Comparison of ENCODE assay signal across 11 cellular contexts in genomic region chr5:173671121-173671949, GRCh38. TPM values are rescaled to one million over a fixed set of nuclear protein-coding genes. Genes with fewer than 3 reads are reported as not detected.
A peak's percentile ranks its signal among the peaks of the same experiment; 100 is the strongest.
DNase-seq lines count a peak whose midpoint lies in the region; ATAC-seq, FAIRE-seq and TF ChIP-seq lines count a peak whose summit lies in the region.
"Had no signal": no experiment of that assay in that cellular context is flagged by ENCODE, and none has a peak within 500 bp of the region (broad histone marks: within the 10 kb centered on the region; RNA-seq: fewer than 3 reads in every experiment).

No MANE protein-coding gene starts in this region.

- no peak overlapping the region for H3K27ac Mint-ChIP-seq in HFFc6
- H3K27ac Mint-ChIP-seq: activated CD8-positive, alpha-beta T cell treated with anti-CD3 and anti-CD28 coated beads for 36 hours had no signal

- TSS peak; percentile 62 for BruUV-seq in HepG2 (replicated peaks; lab: Mats Ljungman, UMichigan)

- H3K27ac ChIP-seq in coronary artery (peak overlapping the region; percentile 47 to 74), HepG2 (ENCODE audit: extremely low read length, insufficient read depth, low read length) (no peak overlapping the region)

- H2AFZ ChIP-seq in HepG2 (ENCODE audit: low read length): peak overlapping the region; percentile 55

- TF ChIP-seq RAD21 in HepG2 (CRISPR knock-in tag; IDR thresholded peaks at IDR 0.05): no peak

- peaks cover 22% of the 10 kb centered on the region for H3K4me1 Mint-ChIP-seq in HFFc6 (ENCODE audit: low read depth)

- TF ChIP-seq POLR2A in HepG2 (IDR thresholded peaks at IDR 0.05; ENCODE audit: insufficient read depth in 1 of 2, low read depth in 2 of 2, low read length in 2 of 2) (no peak), GM18505 (IDR thresholded peaks at IDR 0.05; ENCODE audit: borderline replicate concordance, extremely low read depth, insufficient read depth, insufficient read length) (no peak)

- no peak overlapping the region for H3K9ac ChIP-seq in HepG2 (ENCODE audit: insufficient read depth, low read depth, low read length)

- H3K36me3 Mint-ChIP-seq in HFFc6 (ENCODE audit: low read depth): no peaks in the 10 kb centered on the region

- in situ Hi-C loops in HepG2 (cut with HindIII; ENCODE audit: extremely low pct_ligation_motif_present, low pct_unique_long_range_greater_than_20kb): no loop called here

- H3K36me3 ChIP-seq in HepG2 (replicated peaks in 1 of 2; ENCODE audit: control insufficient read depth in 1 of 2, insufficient read depth in 2 of 2, low read length in 2 of 2): no peaks in the 10 kb centered on the region

- POLR2A ChIA-PET in HepG2 (lab: Yijun Ruan, JAX): interaction anchor here (0.8 to 1.7 kb wide), 7 partner anchors 15 to 155 kb away, joined by 3 to 6 read pairs (median 4); no protein-coding TSS in a partner anchor

- no peaks in the 10 kb centered on the region for H4K20me1 ChIP-seq in HepG2 (ENCODE audit: insufficient read depth, low read length)

- peaks cover 18% of the 10 kb centered on the region for H3K27me3 Mint-ChIP-seq in HFFc6 (ENCODE audit: insufficient read depth)

- peak in 1 of 2 experiments; percentile 41; a peak in 2 of 4 replicates for TF ChIP-seq EP300 in HepG2 (IDR thresholded peaks at IDR 0.05; ENCODE audit: low read depth in 2 of 2, low read length in 2 of 2)
- TF ChIP-seq EP300 in HepG2 (CRISPR knock-in tag; IDR thresholded peaks at IDR 0.05; ENCODE audit: borderline replicate concordance): peak; percentile 10; the same call in 1 of the 2 replicates

- intact Hi-C loops in HepG2 (cut with micrococcal nuclease; ENCODE audit: unreplicated experiment): loop anchor here (5.0 kb wide), 1 partner anchor 49 kb away; no protein-coding TSS in a partner anchor

- H3K9me3 ChIP-seq in HepG2 (ENCODE audit: low read length): peaks cover 14% of the 10 kb centered on the region; the same call in 1 of the 2 replicates

- peak overlapping the region; percentile 54; the same call in 1 of the 2 replicates for H3K4me3 Mint-ChIP-seq in HFFc6
- H3K4me3 Mint-ChIP-seq: activated CD8-positive, alpha-beta T cell treated with anti-CD3 and anti-CD28 coated beads for 36 hours had no signal

- TF ChIP-seq CTCF in HFFc6 (IDR thresholded peaks at IDR 0.05) (no peak), coronary artery (IDR thresholded peaks at IDR 0.05) (no peak), HepG2 (CRISPR knock-in tag; IDR thresholded peaks at IDR 0.05) (no peak)

- H3K4me2 ChIP-seq in HepG2 (ENCODE audit: low read depth, low read length): peak overlapping the region; percentile 61

- peak; percentile 80 for ATAC-seq in HepG2
- no peak for ATAC-seq in HG03025 (IDR thresholded peaks at IDR 0.05; ENCODE audit: low FRiP score, unreplicated experiment)
- ATAC-seq in GM18505 (IDR thresholded peaks at IDR 0.05; ENCODE audit: unreplicated experiment): no peak
- ATAC-seq: activated CD8-positive, alpha-beta T cell treated with anti-CD3 and anti-CD28 coated beads for 36 hours had no signal

- WGBS in HepG2 (ENCODE audit: low lambda C conversion rate): 41% methylated on average over 11 of the region's 16 CpGs

- peak overlapping the region; percentile 62 for H3K4me3 ChIP-seq in coronary artery
- H3K4me3 ChIP-seq in HepG2 (replicated peaks in 1 of 3; ENCODE audit: insufficient read depth in 1 of 3, low read depth in 2 of 3, low read length in 3 of 3): no peak overlapping the region

- H3K27me3 ChIP-seq in HepG2 (ENCODE audit: control insufficient read depth in 1 of 2, insufficient read depth in 2 of 2, low read length in 2 of 2): no peaks in the 10 kb centered on the region

- CTCF ChIA-PET in HepG2 (lab: Yijun Ruan, JAX; ENCODE audit: low intra/inter-chr PET ratio, low total read pairs): no interaction called here

- H3K79me2 ChIP-seq in HepG2 (ENCODE audit: insufficient read depth, low read length): no peaks in the 10 kb centered on the region

- H3K9me3 Mint-ChIP-seq in HFFc6: no peaks in the 10 kb centered on the region; the same call in 1 of the 2 replicates

- FAIRE-seq in HepG2 (lab: Jason Lieb, UNC): no peak

- peaks cover 43% of the 10 kb centered on the region for H3K4me1 ChIP-seq in HepG2 (ENCODE audit: insufficient read depth, low read length)

- peak; percentile 4 for DNase-seq in HFFc6
- peak; percentile 89 for DNase-seq in coronary artery (ENCODE audit: low spot score)
- DNase-seq in HepG2 (ENCODE audit: low spot score): peak; percentile 60
- DNase-seq in stimulated activated CD8-positive, alpha-beta memory T cell treated with anti-CD3 and anti-CD28 coated beads, Interleukin-4, amount 100 ng/mL, for 48 hours: peak; percentile 27
- DNase-seq in epidermal melanocyte (ENCODE audit: insufficient read length, low spot score): no peak
- DNase-seq in H4 (ENCODE audit: low spot score): no peak
- DNase-seq: activated CD8-positive, alpha-beta T cell treated with anti-CD3 and anti-CD28 coated beads for 36 hours; cortex of kidney; DMS79 treated with DMSO at 0.1 percent for 48 hours had no signal

TF ChIP-seq in HepG2, 621 proteins besides CTCF, POLR2A, EP300 and RAD21 (continues in another document):
- no peak for TF ChIP-seq RNF2 (conservative IDR thresholded peaks at IDR 0.05; ENCODE audit: low read depth)
- TF ChIP-seq SNRNP70 (IDR thresholded peaks at IDR 0.05; ENCODE audit: low read depth, low read length): no peak
- TF ChIP-seq NFIC (IDR thresholded peaks at IDR 0.05; ENCODE audit: low read length): no peak
- no peak for TF ChIP-seq U2AF1 (optimal IDR thresholded peaks at IDR 0.05; ENCODE audit: low read depth, low read length)
- TF ChIP-seq TCF12 (IDR thresholded peaks at IDR 0.05): no peak
- TF ChIP-seq TCF12 (CRISPR knock-in tag; IDR thresholded peaks at IDR 0.05): no peak
- no peak for TF ChIP-seq BRCA1 (CRISPR knock-in tag; IDR thresholded peaks at IDR 0.05)
- TF ChIP-seq ZNF362 (CRISPR knock-in tag; IDR thresholded peaks at IDR 0.05; ENCODE audit: borderline replicate concordance): no peak
- no peak for TF ChIP-seq ZNF260 (CRISPR knock-in tag; IDR thresholded peaks at IDR 0.05; ENCODE audit: borderline replicate concordance, low read depth)
- no peak for TF ChIP-seq ZNF317 (CRISPR knock-in tag; IDR thresholded peaks at IDR 0.05)
- TF ChIP-seq TEAD3 (CRISPR knock-in tag; optimal IDR thresholded peaks at IDR 0.05; ENCODE audit: borderline replicate concordance): peak; percentile 24
- TF ChIP-seq ZNF709 (CRISPR knock-in tag; IDR thresholded peaks at IDR 0.05): no peak
- TF ChIP-seq MYC (CRISPR knock-in tag; IDR thresholded peaks at IDR 0.05; ENCODE audit: borderline replicate concordance): peak; percentile 50; the same call in 1 of the 2 replicates
- no peak for TF ChIP-seq CSRNP1 (CRISPR knock-in tag; IDR thresholded peaks at IDR 0.05)
- no peak for TF ChIP-seq ZNF337 (CRISPR knock-in tag; IDR thresholded peaks at IDR 0.05; ENCODE audit: borderline replicate concordance, low read depth)
- TF ChIP-seq EED (CRISPR knock-in tag; IDR thresholded peaks at IDR 0.05): no peak

RNA-seq across cellular contexts. Expression of gene BOD1, which starts 54.9 kb away (rescaled TPM):
- total RNA-seq in HFFc6 (2021; fragmentation: NEBNext Ultra II Directional; extraction: Animal tissue kit (Norgen Biotek cat#: 25700)): 10 to 100 TPM; 47.5 to 52.4 (median 50.9) TPM
- 103 and 107 TPM in 2 replicates for total RNA-seq in HepG2 (2016; rRNA removed; fragmentation: Illumina TruSeq; extraction: Trizol)
- 294 and 338 TPM in 2 replicates for total RNA-seq in HepG2 (2016; cell fraction: cytosol; rRNA removed; fragmentation: Illumina TruSeq; extraction: Trizol; ENCODE audit: low read depth)
- 97.4 and 104 TPM in 2 replicates for total RNA-seq in HepG2 (2016; cell fraction: insoluble cytoplasmic fraction; rRNA removed; fragmentation: Illumina TruSeq; extraction: Trizol)
- total RNA-seq in HepG2 (2016; cell fraction: membrane; rRNA removed; fragmentation: Illumina TruSeq; extraction: Trizol): 322 and 357 TPM in 2 replicates
- total RNA-seq in HepG2 (2016; cell fraction: nucleus; rRNA removed; fragmentation: Illumina TruSeq; extraction: Trizol): 52.9 and 56.3 TPM in 2 replicates
- polyA plus RNA-seq in HepG2 (2011; rRNA removed): 68.6 and 81.5 TPM in 2 replicates
- 64.4 and 81.3 TPM in 2 replicates for polyA plus RNA-seq in HepG2 (2011; cell fraction: cytosol; rRNA removed)
- polyA plus RNA-seq in HepG2 (2011; cell fraction: nucleus; rRNA removed): 46.1 and 59.4 TPM in 2 replicates
- polyA plus RNA-seq in HepG2 (2012): 97.1 and 100 TPM in 2 replicates
- polyA plus RNA-seq in HepG2 (2016; cell fraction: cytosol; fragmentation: Illumina TruSeq; extraction: Trizol; ENCODE audit: low read depth): 345 and 348 TPM in 2 replicates
- polyA plus RNA-seq in HepG2 (2016; cell fraction: insoluble cytoplasmic fraction; fragmentation: Illumina TruSeq; extraction: Trizol; ENCODE audit: low read depth): 95.3 and 104 TPM in 2 replicates
- 290 and 313 TPM in 2 replicates for polyA plus RNA-seq in HepG2 (2016; cell fraction: membrane; fragmentation: Illumina TruSeq; extraction: Trizol; ENCODE audit: low read depth)
- 82.4 and 85.5 TPM in 2 replicates for polyA plus RNA-seq in HepG2 (2016; cell fraction: nucleus; fragmentation: Illumina TruSeq; extraction: Trizol; ENCODE audit: insufficient read depth, low read depth)
- 36.5 and 45.8 TPM in 2 replicates for polyA minus RNA-seq in HepG2 (2011; rRNA and poly(A)+ RNA removed; ENCODE audit: low replicate concordance)
- 34.5 and 35.2 TPM in 2 replicates for polyA minus RNA-seq in HepG2 (2011; cell fraction: cytosol; rRNA and poly(A)+ RNA removed)
- 47.1 and 52.1 TPM in 2 replicates for polyA minus RNA-seq in HepG2 (2011; cell fraction: nucleus; rRNA and poly(A)+ RNA removed)
- 77.9 and 88.5 TPM in 2 replicates for total RNA-seq in H4 (2014; rRNA removed; shearing (Covaris generic))

Comparison
In these comparisons a context has a peak if more than half of its experiments do, and no peak if none do; other contexts are left out.
1. DNase-seq: peak in HFFc6 (single experiment), coronary artery (single experiment), HepG2 (single experiment) and stimulated activated CD8-positive, alpha-beta memory T cell treated with anti-CD3 and anti-CD28 coated beads, Interleukin-4, amount 100 ng/mL, for 48 hours (single experiment); none in epidermal melanocyte (single experiment) and H4 (single experiment).